20 cellular contexts compared by ENCODE assay signal in the genomic region with DNA sequence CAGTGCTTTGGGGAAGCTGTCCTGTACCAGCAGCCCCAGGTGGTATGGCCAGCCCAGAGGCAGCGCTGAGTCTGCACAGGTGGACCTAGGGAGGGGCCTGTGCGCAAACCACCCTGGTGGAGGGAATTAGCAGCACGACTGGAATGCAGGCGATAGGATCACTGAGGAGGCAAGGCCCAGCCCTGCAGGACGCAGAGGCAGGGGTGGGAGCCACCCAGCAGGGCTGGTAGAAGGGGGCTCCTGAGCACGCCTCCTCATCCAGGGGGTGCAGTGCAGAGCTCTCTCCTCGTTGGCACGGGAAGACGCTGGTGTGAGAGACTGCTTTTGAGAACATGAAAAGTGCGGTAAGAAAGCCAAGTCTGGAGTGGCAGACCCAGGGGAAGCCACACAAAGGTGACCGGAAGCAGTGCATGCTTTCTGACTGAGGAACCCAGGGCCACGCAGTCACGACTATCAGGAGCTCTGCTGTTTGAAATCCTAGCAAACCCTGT. TPM values are rescaled to one million over a fixed set of nuclear protein-coding genes. Genes with fewer than 3 reads are reported as not detected.
DNase-seq lines count a peak whose midpoint lies in the region; ATAC-seq and TF ChIP-seq lines count a peak whose summit lies in the region.
"Had no signal": no experiment of that assay in that cellular context is flagged by ENCODE, and none has a peak within 500 bp of the region (broad histone marks: within the 10 kb centered on the region; RNA-seq: fewer than 3 reads in every experiment).

No MANE protein-coding gene starts in this region.

- H3K4me1 Mint-ChIP-seq in nephron progenitor cell: peaks cover 24% of the 10 kb centered on the region

- H3K27ac Mint-ChIP-seq in nephron progenitor cell: no peak overlapping the region
- H3K27ac Mint-ChIP-seq: activated CD4-positive, alpha-beta T cell treated with anti-CD3 and anti-CD28 coated beads, Interleukin-2, amount 10 ng/mL, durations not matched to agents 7 days and 5 days; activated naive CD8-positive, alpha-beta T cell treated with anti-CD3 and anti-CD28 coated beads, Interleukin-2, amount 10 ng/mL, durations not matched to agents 7 days and 5 days had no signal

- no peak overlapping the region for H3K4me3 ChIP-seq in epithelial cell of esophagus (ENCODE audit: low read length)
- H3K4me3 ChIP-seq: gastroesophageal sphincter, thyroid gland had no signal

- ATAC-seq in Right ventricle myocardium superior (ENCODE audit: poor library complexity) (no peak), HG02798 (IDR thresholded peaks at IDR 0.05; ENCODE audit: poor library complexity, unreplicated experiment) (no peak), HG03135 (IDR thresholded peaks at IDR 0.05; ENCODE audit: unreplicated experiment) (no peak), HG03039 (IDR thresholded peaks at IDR 0.05; ENCODE audit: unreplicated experiment) (no peak)
- ATAC-seq: gastroesophageal sphincter had no signal

- H3K27me3 Mint-ChIP-seq in nephron progenitor cell (ENCODE audit: low read depth, poor library complexity): peaks cover 8% of the 10 kb centered on the region
- H3K27me3 Mint-ChIP-seq: activated CD4-positive, alpha-beta T cell treated with anti-CD3 and anti-CD28 coated beads, Interleukin-2, amount 10 ng/mL, durations not matched to agents 7 days and 5 days; activated naive CD8-positive, alpha-beta T cell treated with anti-CD3 and anti-CD28 coated beads, Interleukin-2, amount 10 ng/mL, durations not matched to agents 7 days and 5 days had no signal

- intact Hi-C loops in cardiac septum (cut with DNase I) (no loop called here), Right ventricle myocardium superior (cut with DNase I) (no loop called here)

- TF ChIP-seq CTCF in epithelial cell of esophagus (IDR thresholded peaks at IDR 0.05; ENCODE audit: insufficient read depth, low read depth, low read length, missing control alignments) (peak; percentile 35), nephron progenitor cell (IDR thresholded peaks at IDR 0.05) (no peak)

- H3K4me3 Mint-ChIP-seq in nephron progenitor cell: no peak overlapping the region
- H3K4me3 Mint-ChIP-seq: activated CD4-positive, alpha-beta T cell treated with anti-CD3 and anti-CD28 coated beads, Interleukin-2, amount 10 ng/mL, durations not matched to agents 7 days and 5 days; activated naive CD8-positive, alpha-beta T cell treated with anti-CD3 and anti-CD28 coated beads, Interleukin-2, amount 10 ng/mL, durations not matched to agents 7 days and 5 days had no signal

- H3K36me3 Mint-ChIP-seq in nephron progenitor cell (ENCODE audit: low read depth): no peaks in the 10 kb centered on the region
- H3K36me3 Mint-ChIP-seq: activated naive CD8-positive, alpha-beta T cell treated with anti-CD3 and anti-CD28 coated beads, Interleukin-2, amount 10 ng/mL, durations not matched to agents 7 days and 5 days had no signal

- DNase-seq in cardiac septum (ENCODE audit: low spot score) (peak; percentile 55), Right ventricle myocardium superior (no peak), epithelial cell of esophagus (ENCODE audit: low read depth) (peak; percentile 34), nephron progenitor cell (peak; percentile 18), SKM-1 treated with dmso at 0.1 percent for 144 hours (lab: John Stamatoyannopoulos, UW; ENCODE audit: unreplicated experiment) (no peak)
- DNase-seq: activated CD4-positive, alpha-beta T cell treated with anti-CD3 and anti-CD28 coated beads, Interleukin-2, amount 10 ng/mL, durations not matched to agents 7 days and 5 days; activated naive CD8-positive, alpha-beta T cell treated with anti-CD3 and anti-CD28 coated beads, Interleukin-2, amount 10 ng/mL, durations not matched to agents 7 days and 5 days; cerebellar nuclear complex; GF-D8; KBM-7; NCI-H1436 treated with DMSO at 0.1 percent for 48 hours; NCI-H510A treated with DMSO at 0.1 percent for 48 hours had no signal

- H3K9me3 Mint-ChIP-seq in nephron progenitor cell: no peaks in the 10 kb centered on the region
- H3K9me3 Mint-ChIP-seq: activated CD4-positive, alpha-beta T cell treated with anti-CD3 and anti-CD28 coated beads, Interleukin-2, amount 10 ng/mL, durations not matched to agents 7 days and 5 days; activated naive CD8-positive, alpha-beta T cell treated with anti-CD3 and anti-CD28 coated beads, Interleukin-2, amount 10 ng/mL, durations not matched to agents 7 days and 5 days had no signal

RNA-seq across cellular contexts. Expression of a gene that starts 6.0 kb away (rescaled TPM):
- total RNA-seq in cardiac septum (not detected), Right ventricle myocardium superior (not detected)
- total RNA-seq: activated CD4-positive, alpha-beta T cell treated with anti-CD3 and anti-CD28 coated beads, Interleukin-2, amount 10 ng/mL, durations not matched to agents 7 days and 5 days; activated naive CD8-positive, alpha-beta T cell treated with anti-CD3 and anti-CD28 coated beads, Interleukin-2, amount 10 ng/mL, durations not matched to agents 7 days and 5 days; endothelial cell of umbilical vein; gastroesophageal sphincter; pulmonary artery endothelial cell; RPMI7951; thyroid gland had no signal

RNA-seq across cellular contexts. Expression of a gene that starts 31.5 kb away (rescaled TPM):
- total RNA-seq in cardiac septum: 80.8 TPM
- 77.5 TPM for total RNA-seq in Right ventricle myocardium superior

RNA-seq across cellular contexts. Expression of a gene that starts 59.5 kb away (rescaled TPM):
- total RNA-seq in cardiac septum (2.7 TPM), Right ventricle myocardium superior (2.0 TPM)

Comparison
In these comparisons a context has a peak if more than half of its experiments do, and no peak if none do; other contexts are left out.
1. DNase-seq: peak in cardiac septum (single experiment), epithelial cell of esophagus (single experiment) and nephron progenitor cell (single experiment); none in Right ventricle myocardium superior (single experiment) and SKM-1 treated with dmso at 0.1 percent for 144 hours (single experiment).